In the genomic region with DNA sequence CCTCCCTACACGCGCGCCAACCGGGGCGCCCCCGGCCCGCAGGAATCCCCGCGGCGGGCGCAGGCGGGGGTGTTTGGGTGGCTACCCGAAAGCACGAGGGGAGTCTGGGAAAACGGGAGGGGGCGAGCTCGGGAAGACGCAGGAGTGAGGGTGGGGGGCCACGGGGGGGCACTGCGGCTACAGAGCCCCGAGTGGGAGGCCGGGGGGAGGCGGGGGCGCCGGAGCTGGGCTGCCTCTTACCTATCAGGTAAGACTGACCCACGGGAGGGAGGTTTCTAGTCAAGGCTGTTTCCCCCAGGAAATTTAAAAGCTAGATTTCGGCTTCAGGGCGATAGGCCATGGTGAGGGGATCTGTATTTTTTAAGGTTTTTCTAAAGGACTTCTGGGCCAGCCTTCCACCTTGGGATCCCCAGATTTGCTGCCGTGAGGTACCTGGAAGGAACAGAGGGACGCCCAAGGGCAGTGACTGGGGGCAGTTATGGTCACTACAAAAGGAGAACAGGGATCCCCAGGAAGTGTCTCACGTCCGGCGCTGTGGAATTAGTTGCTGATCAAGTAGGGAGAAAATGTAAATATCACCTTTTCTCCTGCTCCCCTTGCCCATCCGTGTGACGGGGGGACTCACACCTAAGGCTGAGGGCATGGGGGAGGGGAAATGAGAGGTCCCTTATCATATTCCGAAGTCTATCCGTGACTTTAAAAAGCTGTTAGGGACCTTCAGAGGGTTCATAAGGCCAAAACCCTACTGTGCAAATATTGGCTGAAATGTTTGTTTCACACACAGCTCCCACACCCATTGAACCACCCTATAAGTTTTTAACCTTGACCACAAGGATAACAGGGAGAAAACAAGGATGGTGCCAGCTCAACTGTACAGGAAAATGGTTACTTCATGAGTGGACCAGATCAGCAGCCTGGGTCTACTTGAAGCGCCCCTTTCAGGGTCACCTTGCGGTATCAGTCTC, we compare ENCODE assay signal across 8 cellular contexts. TPM values are rescaled to one million over a fixed set of nuclear protein-coding genes. Genes with fewer than 3 reads are reported as not detected.
DNase-seq lines count a peak whose midpoint lies in the region; ATAC-seq lines count a peak whose summit lies in the region.

No MANE protein-coding gene starts in this region.

- H3K27ac ChIP-seq in HUES64 (ENCODE audit: low read depth, low read length) = no peak overlapping the region; the same call in 1 of the 2 replicates
- no peak overlapping the region for H3K27ac ChIP-seq in iPS DF 6.9 (ENCODE audit: low read length)

- H3K4me1 Mint-ChIP-seq in activated naive CD8-positive, alpha-beta T cell treated with anti-CD3 and anti-CD28 coated beads, Interleukin-2, amount 50 U/mL, for 24 hours = peaks cover 28% of the 10 kb centered on the region

- intact Hi-C loops in sciatic nerve (cut with DNase I) = loop anchor here (5.0 to 10.0 kb wide), 2 partner anchors 575 to 1133 kb away; no protein-coding TSS in a partner anchor

- H3K36me3 Mint-ChIP-seq in activated naive CD8-positive, alpha-beta T cell treated with anti-CD3 and anti-CD28 coated beads, Interleukin-2, amount 50 U/mL, for 24 hours (ENCODE audit: low read depth) = no peaks in the 10 kb centered on the region

- H3K36me3 ChIP-seq in HUES64 (ENCODE audit: insufficient read depth, low read length) (peaks cover 29% of the 10 kb centered on the region), iPS DF 6.9 (ENCODE audit: control insufficient read depth, insufficient read depth, low read length) (peaks cover 8% of the 10 kb centered on the region)

- H3K27me3 ChIP-seq in HUES64 (ENCODE audit: insufficient read depth, low read length) = no peaks in the 10 kb centered on the region
- H3K27me3 ChIP-seq in iPS DF 6.9 (ENCODE audit: control insufficient read depth, insufficient read depth, low read length) = no peaks in the 10 kb centered on the region

- no peaks in the 10 kb centered on the region for H3K9me3 Mint-ChIP-seq in activated naive CD8-positive, alpha-beta T cell treated with anti-CD3 and anti-CD28 coated beads, Interleukin-2, amount 50 U/mL, for 24 hours

- peak overlapping the region; percentile 80 for H3K27ac Mint-ChIP-seq in activated naive CD8-positive, alpha-beta T cell treated with anti-CD3 and anti-CD28 coated beads, Interleukin-2, amount 50 U/mL, for 24 hours

- H3K9ac ChIP-seq in HUES64 (ENCODE audit: low read depth, low read length) = peak overlapping the region; percentile 39; the same call in 1 of the 2 replicates

- H3K27me3 Mint-ChIP-seq in activated naive CD8-positive, alpha-beta T cell treated with anti-CD3 and anti-CD28 coated beads, Interleukin-2, amount 50 U/mL, for 24 hours = peaks cover 10% of the 10 kb centered on the region

- H3K9me3 ChIP-seq in HUES64 (ENCODE audit: insufficient read depth, low read depth, low read length) (no peaks in the 10 kb centered on the region), iPS DF 6.9 (ENCODE audit: control insufficient read depth, insufficient read depth, low read length) (no peaks in the 10 kb centered on the region)

- ATAC-seq in activated naive CD8-positive, alpha-beta T cell treated with anti-CD3 and anti-CD28 coated beads, Interleukin-2, amount 50 U/mL, for 24 hours = no peak
- ATAC-seq in sciatic nerve (no peak), GM21447 (IDR thresholded peaks at IDR 0.05; ENCODE audit: unreplicated experiment) (no peak)

- H3K4me1 ChIP-seq in HUES64 (ENCODE audit: insufficient read depth, low read length) = peaks cover 11% of the 10 kb centered on the region
- H3K4me1 ChIP-seq in iPS DF 6.9 (ENCODE audit: control insufficient read depth, insufficient read depth, low read length) = peaks cover 7% of the 10 kb centered on the region

- 4% methylated on average over 36 of the region's 39 CpGs for WGBS in HUES64
- no CpG with 5 or more reads among the region's 39 CpGs for WGBS in iPS DF 6.9 (ENCODE audit: insufficient coverage, insufficient read length)

- H3K4me3 ChIP-seq in HUES64 (ENCODE audit: low read length) (peak overlapping the region; percentile 76), iPS DF 6.9 (ENCODE audit: low read length) (peak overlapping the region; percentile 93; the same call in 1 of the 2 replicates)

- peak; percentile 18 for DNase-seq in CD1c-positive myeloid dendritic cell (ENCODE audit: extremely low spot score)
- DNase-seq in activated naive CD8-positive, alpha-beta T cell treated with anti-CD3 and anti-CD28 coated beads, Interleukin-2, amount 50 U/mL, for 24 hours = no peak
- DNase-seq in iPS DF 6.9 (ENCODE audit: low read depth, low spot score) = no peak
- peak; percentile 75 for DNase-seq in sciatic nerve (ENCODE audit: low spot score)
- DNase-seq in foreskin melanocyte = no peak
- DNase-seq in NCI-H2107 (lab: John Stamatoyannopoulos, UW) = no peak

- H3K4me3 Mint-ChIP-seq in activated naive CD8-positive, alpha-beta T cell treated with anti-CD3 and anti-CD28 coated beads, Interleukin-2, amount 50 U/mL, for 24 hours = peak overlapping the region; percentile 85

RNA-seq across cellular contexts. Expression of gene IRS1, which starts 0.6 kb away (rescaled TPM):
- 10.6 TPM for polyA plus RNA-seq in HUES64 (2013, experiment 1 of 2)
- 11.2 TPM for polyA plus RNA-seq in HUES64 (2013, experiment 2 of 2)
- total RNA-seq in sciatic nerve = 33.8 TPM

RNA-seq across cellular contexts. Expression of gene RHBDD1, which starts 35.6 kb away (rescaled TPM):
- 11.1 TPM for polyA plus RNA-seq in HUES64 (2013, experiment 1 of 2)
- polyA plus RNA-seq in HUES64 (2013, experiment 2 of 2) = 15.4 TPM
- total RNA-seq in sciatic nerve = 66.0 TPM

Comparison
In these comparisons a context has a peak if more than half of its experiments do, and no peak if none do; other contexts are left out.
1. DNase-seq: peak in CD1c-positive myeloid dendritic cell (single experiment) and sciatic nerve (single experiment); none in activated naive CD8-positive, alpha-beta T cell treated with anti-CD3 and anti-CD28 coated beads, Interleukin-2, amount 50 U/mL, for 24 hours (single experiment), iPS DF 6.9 (single experiment), foreskin melanocyte (single experiment) and NCI-H2107 (single experiment).